Comparison of ENCODE assay signal across 3 cellular contexts in genomic region chr17:81539571-81539900, GRCh38.
TF ChIP-seq lines count a peak whose summit lies in the region.

No MANE protein-coding gene starts in this region.

TF ChIP-seq in HepG2, 621 proteins besides CTCF, POLR2A, EP300 and RAD21:
- TF ChIP-seq RBM22 (optimal IDR thresholded peaks at IDR 0.05; ENCODE audit: low read length) (peak; percentile 19), KLF12 (CRISPR knock-in tag; IDR thresholded peaks at IDR 0.05; ENCODE audit: borderline replicate concordance) (no peak), MATR3 (CRISPR knock-in tag; IDR thresholded peaks at IDR 0.05) (no peak), MLLT10 (CRISPR knock-in tag; IDR thresholded peaks at IDR 0.05) (no peak), AGO1 (IDR thresholded peaks at IDR 0.05; ENCODE audit: low read depth, low read length, poor library complexity, severe bottlenecking) (peak; percentile 7)

TF ChIP-seq in HCT116, 20 proteins besides CTCF, POLR2A, EP300 and RAD21:
- TF ChIP-seq YY1 (IDR thresholded peaks at IDR 0.05; ENCODE audit: extremely low read depth, insufficient replicate concordance, low read depth, low read length) (no peak), CEBPB (IDR thresholded peaks at IDR 0.05; ENCODE audit: low read depth) (no peak), SIN3A (IDR thresholded peaks at IDR 0.05; ENCODE audit: low read depth) (peak; percentile 0; the same call in 1 of the 2 replicates), ZFX (IDR thresholded peaks at IDR 0.05) (no peak), SP1 (IDR thresholded peaks at IDR 0.05; ENCODE audit: low read depth) (no peak), MAX (IDR thresholded peaks at IDR 0.05) (no peak), EGR1 (IDR thresholded peaks at IDR 0.05; ENCODE audit: low read depth) (no peak)

TF ChIP-seq in K562, 482 proteins besides CTCF, POLR2A, EP300 and RAD21:
- TF ChIP-seq ZNF311 (CRISPR knock-in tag; IDR thresholded peaks at IDR 0.05) (no peak), ZNF263 (CRISPR knock-in tag; IDR thresholded peaks at IDR 0.05; ENCODE audit: borderline replicate concordance) (0 out of 2 replicates have a peak, but pooled peaks have one; percentile 25)
